Comparison of ENCODE assay signal across 8 cellular contexts in the genomic region with DNA sequence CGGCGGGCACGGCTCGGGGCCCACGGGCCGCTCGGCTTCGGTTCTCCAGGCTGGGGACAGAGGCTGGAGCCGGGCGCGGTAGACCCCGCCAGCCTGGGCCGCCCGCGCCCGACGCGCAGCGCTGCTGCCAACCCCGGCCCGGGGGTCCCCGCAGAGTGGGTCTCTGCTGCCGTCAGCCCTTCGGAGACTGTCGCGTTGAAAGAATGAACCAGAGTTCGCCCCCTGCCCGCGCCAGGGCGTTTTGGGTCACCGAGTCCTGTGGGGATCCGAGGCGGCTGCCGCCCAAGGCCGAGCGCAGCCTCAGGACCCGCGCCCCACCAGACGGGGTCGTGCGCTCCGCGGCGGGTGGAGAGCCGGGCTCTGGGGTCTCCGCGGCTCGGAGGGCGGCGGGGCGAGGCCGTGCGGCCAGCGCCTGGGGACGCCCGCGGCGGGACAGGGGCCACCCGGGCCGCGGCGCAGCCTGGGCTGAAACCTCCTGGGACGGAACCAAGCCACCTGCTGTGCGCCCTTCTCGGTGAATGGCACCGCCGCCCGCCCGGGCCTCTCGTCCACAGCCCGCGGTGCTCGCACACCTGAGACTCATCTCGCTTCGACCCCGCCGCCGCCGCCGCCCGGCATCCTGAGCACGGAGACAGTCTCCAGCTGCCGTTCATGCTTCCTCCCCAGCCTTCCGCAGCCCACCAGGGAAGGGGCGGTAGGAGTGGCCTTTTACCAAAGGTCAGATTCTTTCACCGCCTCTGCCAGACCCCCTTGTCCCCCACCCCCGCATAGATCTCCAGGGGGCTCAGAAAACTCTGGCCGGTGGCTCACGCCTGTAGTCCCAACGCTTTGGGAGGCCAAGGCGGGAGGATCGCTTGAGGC. TPM values are rescaled to one million over a fixed set of nuclear protein-coding genes. Genes with fewer than 3 reads are reported as not detected.
DNase-seq lines count a peak whose midpoint lies in the region; ATAC-seq, FAIRE-seq and TF ChIP-seq lines count a peak whose summit lies in the region.

No MANE protein-coding gene starts in this region.

- TF ChIP-seq CTCF in AG04449 (IDR thresholded peaks at IDR 0.05; ENCODE audit: insufficient read depth, low read length, missing control alignments) (no peak), astrocyte of the cerebellum (IDR thresholded peaks at IDR 0.05; ENCODE audit: low read depth, low read length, missing control alignments) (no peak), HepG2 (CRISPR knock-in tag; IDR thresholded peaks at IDR 0.05) (no peak)

- no peak overlapping the region for H2AFZ ChIP-seq in HepG2 (ENCODE audit: low read length)

- H3K27me3 ChIP-seq in HepG2 (ENCODE audit: control insufficient read depth in 1 of 2, insufficient read depth in 2 of 2, low read length in 2 of 2), result peaks cover 6 to 56% of the 10 kb centered on the region in 2 experiments
- H3K27me3 ChIP-seq in thymus (ENCODE audit: control insufficient read depth, insufficient read depth), result peaks cover 51% of the 10 kb centered on the region

- H3K4me2 ChIP-seq in HepG2 (ENCODE audit: low read depth, low read length), result peak overlapping the region; percentile 96

- H3K4me1 ChIP-seq in HepG2 (ENCODE audit: insufficient read depth, low read length), result peaks cover 31% of the 10 kb centered on the region
- H3K4me1 ChIP-seq in thymus (ENCODE audit: control insufficient read depth, insufficient read depth, low read length), result peaks cover 8% of the 10 kb centered on the region

- BruUV-seq in HepG2 (replicated peaks; lab: Mats Ljungman, UMichigan), result no TSS peak

- CTCF ChIA-PET in AG04449 (lab: Yijun Ruan, JAX), result interaction anchor here (1.2 kb wide), 2 partner anchors 12 to 14 kb away, joined by 4 read pairs; no protein-coding TSS in a partner anchor
- CTCF ChIA-PET in HepG2 (lab: Yijun Ruan, JAX; ENCODE audit: low intra/inter-chr PET ratio, low total read pairs), result no interaction called here

- TF ChIP-seq POLR2A in HepG2 (IDR thresholded peaks at IDR 0.05; ENCODE audit: insufficient read depth in 1 of 2, low read depth in 2 of 2, low read length in 2 of 2), result no peak

- no peak for FAIRE-seq in HepG2 (lab: Jason Lieb, UNC)

- peaks cover 6 to 15% of the 10 kb centered on the region in 2 experiments for H3K36me3 ChIP-seq in HepG2 (replicated peaks in 1 of 2; ENCODE audit: control insufficient read depth in 1 of 2, insufficient read depth in 2 of 2, low read length in 2 of 2)
- H3K36me3 ChIP-seq in thymus (ENCODE audit: control insufficient read depth, insufficient read depth), result peaks cover 27% of the 10 kb centered on the region

- H4K20me1 ChIP-seq in HepG2 (ENCODE audit: insufficient read depth, low read length), result 0 out of 2 replicates have a peak, but pooled peaks cover 2% of the 10 kb centered on the region

- H3K9ac ChIP-seq in HepG2 (ENCODE audit: insufficient read depth, low read depth, low read length), result no peak overlapping the region

- DNase-seq in AG04449 (ENCODE audit: low read depth, low spot score) (no peak), astrocyte of the cerebellum (ENCODE audit: low read depth) (no peak), HepG2 (ENCODE audit: low spot score) (no peak), LoVo (ENCODE audit: low spot score) (no peak)

- ATAC-seq in HG03432 (IDR thresholded peaks at IDR 0.05; ENCODE audit: unreplicated experiment), result peak; percentile 24
- ATAC-seq in HepG2, result peak; percentile 21
- no peak for ATAC-seq in HG03521 (IDR thresholded peaks at IDR 0.05; ENCODE audit: unreplicated experiment)
- ATAC-seq in HG03565 (IDR thresholded peaks at IDR 0.05; ENCODE audit: unreplicated experiment), result no peak

- H3K4me3 ChIP-seq in AG04449 (ENCODE audit: low read depth, low read length), result peak overlapping the region; percentile 63
- H3K4me3 ChIP-seq in astrocyte of the cerebellum (ENCODE audit: low read depth, low read length), result peak overlapping the region; percentile 45
- peak overlapping the region; percentile 37 to 76 (median 40); a peak in 5 of 6 replicates for H3K4me3 ChIP-seq in HepG2 (replicated peaks in 1 of 3; ENCODE audit: insufficient read depth in 1 of 3, low read depth in 2 of 3, low read length in 3 of 3)
- peak overlapping the region; percentile 55 for H3K4me3 ChIP-seq in thymus (ENCODE audit: low read length)

- H3K27ac ChIP-seq in HepG2 (ENCODE audit: extremely low read length, insufficient read depth, low read length) (no peak overlapping the region), thymus (ENCODE audit: low read depth) (no peak overlapping the region)

- in situ Hi-C loops in astrocyte of the cerebellum (cut with HindIII; ENCODE audit: low sequenced_read_pairs) (no loop called here), HepG2 (cut with HindIII; ENCODE audit: extremely low pct_ligation_motif_present, low pct_unique_long_range_greater_than_20kb) (no loop called here)

- intact Hi-C loops in HepG2 (cut with micrococcal nuclease; ENCODE audit: unreplicated experiment), result no loop called here

- TF ChIP-seq EP300 in HepG2 (IDR thresholded peaks at IDR 0.05; ENCODE audit: low read depth in 2 of 2, low read length in 2 of 2) (no peak), HepG2 (CRISPR knock-in tag; IDR thresholded peaks at IDR 0.05; ENCODE audit: borderline replicate concordance) (no peak)

- POLR2A ChIA-PET in AG04449 (lab: Yijun Ruan, JAX), result no interaction called here
- POLR2A ChIA-PET in HepG2 (lab: Yijun Ruan, JAX), result interaction anchor here (1.3 kb wide), 1 partner anchor 21 kb away, joined by 6 read pairs; a partner anchor contains a TSS

- TF ChIP-seq RAD21 in HepG2 (CRISPR knock-in tag; IDR thresholded peaks at IDR 0.05), result no peak

- no peaks in the 10 kb centered on the region for H3K9me3 ChIP-seq in HepG2 (ENCODE audit: low read length)
- peaks cover 2% of the 10 kb centered on the region for H3K9me3 ChIP-seq in thymus (ENCODE audit: control insufficient read depth)

- 32% methylated on average over 14 of the region's 92 CpGs for WGBS in HepG2 (ENCODE audit: low lambda C conversion rate)
- WGBS in thymus, result 5% methylated on average over 92 of the region's 92 CpGs

- H3K79me2 ChIP-seq in HepG2 (ENCODE audit: insufficient read depth, low read length), result no peaks in the 10 kb centered on the region

RNA-seq across cellular contexts. Expression of a gene that starts 0.7 kb away (rescaled TPM):
- 0.04 TPM in 1 of 2 replicates, not detected in the other for total RNA-seq in HepG2 (2016; rRNA removed; fragmentation: Illumina TruSeq; extraction: Trizol)
- total RNA-seq in HepG2 (2016; cell fraction: cytosol; rRNA removed; fragmentation: Illumina TruSeq; extraction: Trizol; ENCODE audit: low read depth), result not detected in 2 replicates
- total RNA-seq in HepG2 (2016; cell fraction: insoluble cytoplasmic fraction; rRNA removed; fragmentation: Illumina TruSeq; extraction: Trizol), result not detected in 2 replicates
- total RNA-seq in HepG2 (2016; cell fraction: membrane; rRNA removed; fragmentation: Illumina TruSeq; extraction: Trizol), result not detected in 2 replicates
- not detected in 2 replicates for total RNA-seq in HepG2 (2016; cell fraction: nucleus; rRNA removed; fragmentation: Illumina TruSeq; extraction: Trizol)
- polyA plus RNA-seq in HepG2 (2011; rRNA removed) (0.21 and 0.57 TPM in 2 replicates), thymus (0.52 TPM)
- 0.10 and 0.27 TPM in 2 replicates for polyA plus RNA-seq in HepG2 (2011; cell fraction: cytosol; rRNA removed)
- polyA plus RNA-seq in HepG2 (2011; cell fraction: nucleus; rRNA removed), result 0.32 and 0.38 TPM in 2 replicates
- polyA plus RNA-seq in HepG2 (2012), result 0.23 and 0.41 TPM in 2 replicates
- polyA plus RNA-seq in HepG2 (2016; cell fraction: cytosol; fragmentation: Illumina TruSeq; extraction: Trizol; ENCODE audit: low read depth), result not detected in 2 replicates
- polyA plus RNA-seq in HepG2 (2016; cell fraction: insoluble cytoplasmic fraction; fragmentation: Illumina TruSeq; extraction: Trizol; ENCODE audit: low read depth), result not detected in 2 replicates
- not detected in 2 replicates for polyA plus RNA-seq in HepG2 (2016; cell fraction: membrane; fragmentation: Illumina TruSeq; extraction: Trizol; ENCODE audit: low read depth)
- polyA plus RNA-seq in HepG2 (2016; cell fraction: nucleus; fragmentation: Illumina TruSeq; extraction: Trizol; ENCODE audit: insufficient read depth, low read depth), result not detected in 2 replicates
- 0.14 and 1.1 TPM in 2 replicates for polyA minus RNA-seq in HepG2 (2011; rRNA and poly(A)+ RNA removed; ENCODE audit: low replicate concordance)
- not detected in 2 replicates for polyA minus RNA-seq in HepG2 (2011; cell fraction: cytosol; rRNA and poly(A)+ RNA removed)
- 0.52 TPM in 1 of 2 replicates, not detected in the other for polyA minus RNA-seq in HepG2 (2011; cell fraction: nucleus; rRNA and poly(A)+ RNA removed)

RNA-seq across cellular contexts. Expression of a gene that starts 21.3 kb away (rescaled TPM):
- total RNA-seq in HepG2 (2016; rRNA removed; fragmentation: Illumina TruSeq; extraction: Trizol), result not detected in 2 replicates
- total RNA-seq in HepG2 (2016; cell fraction: cytosol; rRNA removed; fragmentation: Illumina TruSeq; extraction: Trizol; ENCODE audit: low read depth), result not detected in 2 replicates
- total RNA-seq in HepG2 (2016; cell fraction: insoluble cytoplasmic fraction; rRNA removed; fragmentation: Illumina TruSeq; extraction: Trizol), result not detected in 2 replicates
- total RNA-seq in HepG2 (2016; cell fraction: membrane; rRNA removed; fragmentation: Illumina TruSeq; extraction: Trizol), result not detected in 2 replicates
- not detected in 2 replicates for total RNA-seq in HepG2 (2016; cell fraction: nucleus; rRNA removed; fragmentation: Illumina TruSeq; extraction: Trizol)
- not detected in 2 replicates for polyA plus RNA-seq in HepG2 (2011; rRNA removed)
- polyA plus RNA-seq in HepG2 (2011; cell fraction: cytosol; rRNA removed), result not detected in 2 replicates
- not detected in 2 replicates for polyA plus RNA-seq in HepG2 (2011; cell fraction: nucleus; rRNA removed)
- not detected in 2 replicates for polyA plus RNA-seq in HepG2 (2012)
- polyA plus RNA-seq in HepG2 (2016; cell fraction: cytosol; fragmentation: Illumina TruSeq; extraction: Trizol; ENCODE audit: low read depth), result not detected in 2 replicates
- not detected in 2 replicates for polyA plus RNA-seq in HepG2 (2016; cell fraction: insoluble cytoplasmic fraction; fragmentation: Illumina TruSeq; extraction: Trizol; ENCODE audit: low read depth)
- polyA plus RNA-seq in HepG2 (2016; cell fraction: membrane; fragmentation: Illumina TruSeq; extraction: Trizol; ENCODE audit: low read depth), result not detected in 2 replicates
- polyA plus RNA-seq in HepG2 (2016; cell fraction: nucleus; fragmentation: Illumina TruSeq; extraction: Trizol; ENCODE audit: insufficient read depth, low read depth), result 0.68 TPM in 1 of 2 replicates, not detected in the other
- not detected in 2 replicates for polyA minus RNA-seq in HepG2 (2011; rRNA and poly(A)+ RNA removed; ENCODE audit: low replicate concordance)
- not detected in 2 replicates for polyA minus RNA-seq in HepG2 (2011; cell fraction: cytosol; rRNA and poly(A)+ RNA removed)
- polyA minus RNA-seq in HepG2 (2011; cell fraction: nucleus; rRNA and poly(A)+ RNA removed), result not detected in 2 replicates
- 0.32 TPM for polyA plus RNA-seq in thymus

RNA-seq across cellular contexts. Expression of a gene that starts 21.7 kb away (rescaled TPM):
- 70.9 and 82.4 TPM in 2 replicates for total RNA-seq in HepG2 (2016; rRNA removed; fragmentation: Illumina TruSeq; extraction: Trizol)
- 20.0 and 22.9 TPM in 2 replicates for total RNA-seq in HepG2 (2016; cell fraction: cytosol; rRNA removed; fragmentation: Illumina TruSeq; extraction: Trizol; ENCODE audit: low read depth)
- 69.5 and 88.5 TPM in 2 replicates for total RNA-seq in HepG2 (2016; cell fraction: insoluble cytoplasmic fraction; rRNA removed; fragmentation: Illumina TruSeq; extraction: Trizol)
- total RNA-seq in HepG2 (2016; cell fraction: membrane; rRNA removed; fragmentation: Illumina TruSeq; extraction: Trizol), result 38.1 and 41.9 TPM in 2 replicates
- 32.8 and 33.7 TPM in 2 replicates for total RNA-seq in HepG2 (2016; cell fraction: nucleus; rRNA removed; fragmentation: Illumina TruSeq; extraction: Trizol)
- polyA plus RNA-seq in HepG2 (2011; rRNA removed) (19.4 and 20.7 TPM in 2 replicates), thymus (62.5 TPM)
- 28.6 and 29.8 TPM in 2 replicates for polyA plus RNA-seq in HepG2 (2011; cell fraction: cytosol; rRNA removed)
- 20.6 and 25.2 TPM in 2 replicates for polyA plus RNA-seq in HepG2 (2011; cell fraction: nucleus; rRNA removed)
- 30.0 and 42.8 TPM in 2 replicates for polyA plus RNA-seq in HepG2 (2012)
- polyA plus RNA-seq in HepG2 (2016; cell fraction: cytosol; fragmentation: Illumina TruSeq; extraction: Trizol; ENCODE audit: low read depth), result 14.9 and 15.9 TPM in 2 replicates
- polyA plus RNA-seq in HepG2 (2016; cell fraction: insoluble cytoplasmic fraction; fragmentation: Illumina TruSeq; extraction: Trizol; ENCODE audit: low read depth), result 79.4 and 80.8 TPM in 2 replicates
- 26.6 and 28.0 TPM in 2 replicates for polyA plus RNA-seq in HepG2 (2016; cell fraction: membrane; fragmentation: Illumina TruSeq; extraction: Trizol; ENCODE audit: low read depth)
- 44.1 and 48.9 TPM in 2 replicates for polyA plus RNA-seq in HepG2 (2016; cell fraction: nucleus; fragmentation: Illumina TruSeq; extraction: Trizol; ENCODE audit: insufficient read depth, low read depth)
- polyA minus RNA-seq in HepG2 (2011; rRNA and poly(A)+ RNA removed; ENCODE audit: low replicate concordance), result 24.3 and 31.1 TPM in 2 replicates
- polyA minus RNA-seq in HepG2 (2011; cell fraction: cytosol; rRNA and poly(A)+ RNA removed), result 17.2 and 17.3 TPM in 2 replicates
- 32.8 and 37.0 TPM in 2 replicates for polyA minus RNA-seq in HepG2 (2011; cell fraction: nucleus; rRNA and poly(A)+ RNA removed)

RNA-seq across cellular contexts. Expression of a gene that starts 30.2 kb away (rescaled TPM):
- total RNA-seq in HepG2 (2016; rRNA removed; fragmentation: Illumina TruSeq; extraction: Trizol), result not detected in 2 replicates
- total RNA-seq in HepG2 (2016; cell fraction: cytosol; rRNA removed; fragmentation: Illumina TruSeq; extraction: Trizol; ENCODE audit: low read depth), result not detected in 2 replicates
- total RNA-seq in HepG2 (2016; cell fraction: insoluble cytoplasmic fraction; rRNA removed; fragmentation: Illumina TruSeq; extraction: Trizol), result not detected in 2 replicates
- total RNA-seq in HepG2 (2016; cell fraction: membrane; rRNA removed; fragmentation: Illumina TruSeq; extraction: Trizol), result not detected in 2 replicates
- total RNA-seq in HepG2 (2016; cell fraction: nucleus; rRNA removed; fragmentation: Illumina TruSeq; extraction: Trizol), result not detected in 2 replicates
- polyA plus RNA-seq in HepG2 (2011; rRNA removed), result not detected in 2 replicates
- not detected in 2 replicates for polyA plus RNA-seq in HepG2 (2011; cell fraction: cytosol; rRNA removed)
- polyA plus RNA-seq in HepG2 (2011; cell fraction: nucleus; rRNA removed), result not detected in 2 replicates
- not detected in 2 replicates for polyA plus RNA-seq in HepG2 (2012)
- polyA plus RNA-seq in HepG2 (2016; cell fraction: cytosol; fragmentation: Illumina TruSeq; extraction: Trizol; ENCODE audit: low read depth), result not detected in 2 replicates
- not detected in 2 replicates for polyA plus RNA-seq in HepG2 (2016; cell fraction: insoluble cytoplasmic fraction; fragmentation: Illumina TruSeq; extraction: Trizol; ENCODE audit: low read depth)
- polyA plus RNA-seq in HepG2 (2016; cell fraction: membrane; fragmentation: Illumina TruSeq; extraction: Trizol; ENCODE audit: low read depth), result not detected in 2 replicates
- not detected in 2 replicates for polyA plus RNA-seq in HepG2 (2016; cell fraction: nucleus; fragmentation: Illumina TruSeq; extraction: Trizol; ENCODE audit: insufficient read depth, low read depth)
- polyA minus RNA-seq in HepG2 (2011; rRNA and poly(A)+ RNA removed; ENCODE audit: low replicate concordance), result not detected in 2 replicates
- not detected in 2 replicates for polyA minus RNA-seq in HepG2 (2011; cell fraction: cytosol; rRNA and poly(A)+ RNA removed)
- polyA minus RNA-seq in HepG2 (2011; cell fraction: nucleus; rRNA and poly(A)+ RNA removed), result not detected in 2 replicates
- 0.14 TPM for polyA plus RNA-seq in thymus

Comparison
In these comparisons a context has a peak if more than half of its experiments do, and no peak if none do; other contexts are left out.
1. ATAC-seq: peak in HG03432 (single experiment) and HepG2 (single experiment); none in HG03521 (single experiment) and HG03565 (single experiment).
2. Peak in every context shown above with its lines, with median percentiles within 50 percentile points of each other: H3K4me3 ChIP-seq.